Comparison of ENCODE assay signal across 8 cellular contexts in genomic region chr14:20343855-20344205, GRCh38. TPM values are rescaled to one million over a fixed set of nuclear protein-coding genes. Genes with fewer than 3 reads are reported as not detected.
DNase-seq lines count a peak whose midpoint lies in the region; ATAC-seq, FAIRE-seq and TF ChIP-seq lines count a peak whose summit lies in the region.

No MANE protein-coding gene starts in this region.

- H4K20me1 ChIP-seq in PC-9 (ENCODE audit: insufficient read depth) (no peaks in the 10 kb centered on the region), endothelial cell of umbilical vein (replicated peaks; ENCODE audit: control insufficient read depth, extremely low read depth, insufficient read depth, low read length) (no peaks in the 10 kb centered on the region)

- peaks cover 20% of the 10 kb centered on the region for H3F3A ChIP-seq in PC-9 (ENCODE audit: insufficient read depth, low read depth)

- H3K9ac ChIP-seq in endothelial cell of umbilical vein (replicated peaks; ENCODE audit: extremely low read depth, insufficient read depth, low read length): peak overlapping the region; percentile 98

- CTCF ChIA-PET in PC-9 (lab: Charles Lee) (interaction anchor here (1.2 kb wide), 1 partner anchor 16 kb away, joined by 8 read pairs; no protein-coding TSS in a partner anchor), endothelial cell of umbilical vein (lab: Charles Lee) (interaction anchor here (0.8 to 6.4 kb wide), 12 partner anchors 11 to 627 kb away, joined by 3 to 73 read pairs (median 4); partner anchors contain the start of genes APEX1, CCNB1IP1 and OSGEP)

- peak overlapping the region; percentile 92 for H3K4me2 ChIP-seq in PC-9
- peak overlapping the region; percentile 93 for H3K4me2 ChIP-seq in endothelial cell of umbilical vein (ENCODE audit: insufficient read depth, low read length)

- no peaks in the 10 kb centered on the region for H3K27me3 ChIP-seq in PC-9 (ENCODE audit: insufficient read depth, low read depth)
- no peaks in the 10 kb centered on the region for H3K27me3 ChIP-seq in endothelial cell of umbilical vein (ENCODE audit: control insufficient read depth in 2 of 2, insufficient read depth in 2 of 2, low read length in 2 of 2)
- H3K27me3 ChIP-seq in neuron (ENCODE audit: insufficient read depth, low read length): no peaks in the 10 kb centered on the region

- DNase-seq in NCI-H1694 treated with DMSO at 0.1 percent for 48 hours (lab: John Stamatoyannopoulos, UW) (peak; percentile 31), NCI-H1694 (lab: John Stamatoyannopoulos, UW) (no peak), PC-9 (no peak), endothelial cell of umbilical vein (ENCODE audit: low read depth, low spot score) (no peak), NCI-H2029 treated with DMSO at 0.1 percent for 48 hours (lab: John Stamatoyannopoulos, UW) (no peak), urothelium cell line (ENCODE audit: low spot score) (no peak)

- POLR2A ChIA-PET in PC-9 (lab: Charles Lee; ENCODE audit: unreplicated experiment) (interaction anchor here (0.6 to 2.8 kb wide), 5 partner anchors 32 to 338 kb away, joined by 3 to 31 read pairs (median 5); partner anchors contain the start of genes PIP4P1 and TEP1), endothelial cell of umbilical vein (lab: Charles Lee) (interaction anchor here (0.8 to 3.0 kb wide), 14 partner anchors 9 to 338 kb away, joined by 3 to 37 read pairs (median 9); partner anchors contain the start of genes APEX1, CCNB1IP1, OSGEP and PIP4P1)

- peak overlapping the region; percentile 93 for H2AFZ ChIP-seq in PC-9
- H2AFZ ChIP-seq in endothelial cell of umbilical vein (ENCODE audit: low read depth, low read length): peak overlapping the region; percentile 60
- peak overlapping the region; percentile 70 for H2AFZ ChIP-seq in neuron (ENCODE audit: low read depth, low read length)

- no peak for TF ChIP-seq POLR2A in endothelial cell of umbilical vein (IDR thresholded peaks at IDR 0.05; ENCODE audit: low read depth, low read length)

- H3K9me2 ChIP-seq in PC-9 (ENCODE audit: insufficient read depth): no peaks in the 10 kb centered on the region

- H3K79me2 ChIP-seq in PC-9 (ENCODE audit: low read depth): peaks cover 15% of the 10 kb centered on the region
- H3K79me2 ChIP-seq in endothelial cell of umbilical vein (ENCODE audit: control insufficient read depth, insufficient read depth, low read length): peaks cover 14% of the 10 kb centered on the region

- peak overlapping the region; percentile 59 for H3K27ac ChIP-seq in PC-9
- peak overlapping the region; percentile 85 for H3K27ac ChIP-seq in endothelial cell of umbilical vein (ENCODE audit: insufficient read depth, low read depth, low read length)

- intact Hi-C loops in PC-9 (cut with micrococcal nuclease; ENCODE audit: unreplicated experiment) (loop anchor here (10.0 kb wide), 1 partner anchor 121 kb away; the partner anchor contains the start of genes PIP4P1 and PNP), endothelial cell of umbilical vein (cut with micrococcal nuclease) (no loop called here)

- H3K36me3 ChIP-seq in PC-9 (ENCODE audit: low read depth) (no peaks in the 10 kb centered on the region), endothelial cell of umbilical vein (ENCODE audit: control insufficient read depth in 2 of 2, extremely low read depth in 1 of 2, insufficient read depth in 2 of 2, low read length in 2 of 2) (peaks cover 0 to 3% of the 10 kb centered on the region in 2 experiments), neuron (ENCODE audit: insufficient read depth, low read length) (peaks cover 37% of the 10 kb centered on the region)

- ATAC-seq in GM21619 (IDR thresholded peaks at IDR 0.05; ENCODE audit: unreplicated experiment): no peak

- no peak for TF ChIP-seq CTCF in PC-9 (conservative IDR thresholded peaks at IDR 0.05)
- no peak for TF ChIP-seq CTCF in endothelial cell of umbilical vein (IDR thresholded peaks at IDR 0.05; ENCODE audit: extremely low read depth in 1 of 2, insufficient read depth in 1 of 2, low read depth in 1 of 2, low read length in 2 of 2)

- FAIRE-seq in endothelial cell of umbilical vein (lab: Jason Lieb, UNC): peak; percentile 50
- FAIRE-seq in urothelium cell line (lab: Jason Lieb, UNC): no peak

- dilution Hi-C loops in endothelial cell of umbilical vein (cut with MboI; ENCODE audit: extremely low pct_ligation_motif_present, low sequenced_read_pairs): no loop called here

- BruUV-seq in PC-9 (replicated peaks; lab: Mats Ljungman, UMichigan) (TSS peak; percentile 47), endothelial cell of umbilical vein (replicated peaks; lab: Mats Ljungman, UMichigan) (TSS peak; percentile 74)

- H3K4me1 ChIP-seq in PC-9 (replicated peaks; ENCODE audit: insufficient read depth) (0 out of 2 replicates have a peak, but pooled peaks cover 8% of the 10 kb centered on the region), endothelial cell of umbilical vein (ENCODE audit: control insufficient read depth, extremely low read depth, insufficient read depth, low read length) (peaks cover 11% of the 10 kb centered on the region), neuron (ENCODE audit: insufficient read depth, low read length) (no peaks in the 10 kb centered on the region)

- H3K9me3 ChIP-seq in PC-9 (ENCODE audit: insufficient read depth, low read depth): no peaks in the 10 kb centered on the region
- no peaks in the 10 kb centered on the region for H3K9me3 ChIP-seq in endothelial cell of umbilical vein (replicated peaks; ENCODE audit: control insufficient read depth, insufficient read depth, low read length)
- H3K9me3 ChIP-seq in neuron (ENCODE audit: low read length): no peaks in the 10 kb centered on the region

- H3K4me3 ChIP-seq in PC-9: peak overlapping the region; percentile 78
- H3K4me3 ChIP-seq in endothelial cell of umbilical vein (replicated peaks in 1 of 3; ENCODE audit: insufficient read depth in 1 of 3, low read depth in 1 of 3, low read length in 3 of 3): peak overlapping the region; percentile 73 to 95 (median 78)
- H3K4me3 ChIP-seq in neuron (ENCODE audit: low read length): peak overlapping the region; percentile 83

- H3K9me1 ChIP-seq in endothelial cell of umbilical vein (replicated peaks; ENCODE audit: control insufficient read depth, extremely low read depth, insufficient read depth, low read length): no peaks in the 10 kb centered on the region

TF ChIP-seq in endothelial cell of umbilical vein, 7 proteins besides CTCF, POLR2A, EP300 and RAD21:
- TF ChIP-seq JUN (IDR thresholded peaks at IDR 0.05; ENCODE audit: borderline replicate concordance, insufficient read depth, insufficient read length, low read depth) (no peak), FOS (IDR thresholded peaks at IDR 0.05; ENCODE audit: borderline replicate concordance, insufficient read depth, low read length) (peak; percentile 20)

RNA-seq across cellular contexts. Expression of gene PARP2, which starts 0.4 kb away (rescaled TPM):
- 22.1 and 23.3 TPM in 2 replicates for total RNA-seq in PC-9 (2021)
- total RNA-seq in endothelial cell of umbilical vein: 30.6 and 30.8 TPM in 2 replicates
- 12.9 and 15.7 TPM in 2 replicates for polyA plus RNA-seq in endothelial cell of umbilical vein
- 22.6 and 23.7 TPM in 2 replicates for polyA plus RNA-seq in endothelial cell of umbilical vein (2011; cell fraction: cytosol; rRNA removed)
- polyA plus RNA-seq in endothelial cell of umbilical vein (2011; cell fraction: nucleus; rRNA removed): 59.9 and 83.6 TPM in 2 replicates
- 16.9 and 28.1 TPM in 2 replicates for polyA plus RNA-seq in endothelial cell of umbilical vein (2012)
- polyA minus RNA-seq in endothelial cell of umbilical vein: 7.4 and 7.9 TPM in 2 replicates
- 20.6 TPM for polyA minus RNA-seq in endothelial cell of umbilical vein (2011; cell fraction: cytosol; rRNA and poly(A)+ RNA removed)
- 13.2 and 18.8 TPM in 2 replicates for polyA minus RNA-seq in endothelial cell of umbilical vein (2011; cell fraction: nucleus; rRNA and poly(A)+ RNA removed)

RNA-seq across cellular contexts. Expression of gene CCNB1IP1, which starts 10.8 kb away (rescaled TPM):
- total RNA-seq in PC-9 (2021) (30.8 and 34.0 TPM in 2 replicates), endothelial cell of umbilical vein (35.5 and 38.9 TPM in 2 replicates)
- 31.0 and 32.7 TPM in 2 replicates for polyA plus RNA-seq in endothelial cell of umbilical vein
- 33.5 and 36.7 TPM in 2 replicates for polyA plus RNA-seq in endothelial cell of umbilical vein (2011; cell fraction: cytosol; rRNA removed)
- polyA plus RNA-seq in endothelial cell of umbilical vein (2011; cell fraction: nucleus; rRNA removed): 20.3 and 25.5 TPM in 2 replicates
- 25.3 and 34.4 TPM in 2 replicates for polyA plus RNA-seq in endothelial cell of umbilical vein (2012)
- polyA minus RNA-seq in endothelial cell of umbilical vein: 40.3 and 44.2 TPM in 2 replicates
- polyA minus RNA-seq in endothelial cell of umbilical vein (2011; cell fraction: cytosol; rRNA and poly(A)+ RNA removed): 25.2 TPM
- polyA minus RNA-seq in endothelial cell of umbilical vein (2011; cell fraction: nucleus; rRNA and poly(A)+ RNA removed): 24.3 and 29.2 TPM in 2 replicates

RNA-seq across cellular contexts. Expression of gene TTC5, which starts 38.1 kb away (rescaled TPM):
- total RNA-seq in PC-9 (2021) (12.6 and 15.8 TPM in 2 replicates), endothelial cell of umbilical vein (21.3 and 22.9 TPM in 2 replicates)
- 8.8 and 10.9 TPM in 2 replicates for polyA plus RNA-seq in endothelial cell of umbilical vein
- 10.2 and 10.6 TPM in 2 replicates for polyA plus RNA-seq in endothelial cell of umbilical vein (2011; cell fraction: cytosol; rRNA removed)
- 10.9 and 13.0 TPM in 2 replicates for polyA plus RNA-seq in endothelial cell of umbilical vein (2011; cell fraction: nucleus; rRNA removed)
- polyA plus RNA-seq in endothelial cell of umbilical vein (2012): 18.6 and 20.2 TPM in 2 replicates
- polyA minus RNA-seq in endothelial cell of umbilical vein: 22.8 and 33.7 TPM in 2 replicates
- polyA minus RNA-seq in endothelial cell of umbilical vein (2011; cell fraction: cytosol; rRNA and poly(A)+ RNA removed): 5.4 TPM
- polyA minus RNA-seq in endothelial cell of umbilical vein (2011; cell fraction: nucleus; rRNA and poly(A)+ RNA removed): 15.3 and 18.3 TPM in 2 replicates
